2 cellular contexts compared by ENCODE assay signal in genomic region chr19:49755956-49756355, GRCh38.
TF ChIP-seq lines count a peak whose summit lies in the region.

No MANE protein-coding gene starts in this region.

TF ChIP-seq in IMR-90, 13 proteins besides CTCF, POLR2A, EP300 and RAD21:
- no peak for TF ChIP-seq MAFK (IDR thresholded peaks at IDR 0.05; ENCODE audit: low read depth, low read length)

TF ChIP-seq in K562, 482 proteins besides CTCF, POLR2A, EP300 and RAD21:
- TF ChIP-seq ZNF57 (CRISPR knock-in tag; IDR thresholded peaks at IDR 0.05) (no peak), CBFA2T3 (IDR thresholded peaks at IDR 0.05) (no peak), CBX5 (IDR thresholded peaks at IDR 0.05; ENCODE audit: borderline replicate concordance, low read depth) (0 out of 2 replicates have a peak, but pooled peaks have one; percentile 49), TAF7 (tag; IDR thresholded peaks at IDR 0.05) (no peak), FOXK2 (conservative IDR thresholded peaks at IDR 0.05 in 1 of 2, IDR thresholded peaks at IDR 0.05 in 1 of 2; ENCODE audit: low read depth in 2 of 2) (no peak), BMI1 (IDR thresholded peaks at IDR 0.05; ENCODE audit: low read length) (no peak), NR2C1 (IDR thresholded peaks at IDR 0.05) (no peak), NR2C1 (tag; IDR thresholded peaks at IDR 0.05) (no peak), RHOXF2B (CRISPR knock-in tag; conservative IDR thresholded peaks at IDR 0.05) (no peak), PHF20 (IDR thresholded peaks at IDR 0.05; ENCODE audit: partially characterized antibody) (no peak), CBX3 (IDR thresholded peaks at IDR 0.05; ENCODE audit: borderline replicate concordance in 1 of 2, low read length in 2 of 2) (peak in 1 of 2 experiments; percentile 43; a peak in 1 of 3 replicates), RUNX1 (IDR thresholded peaks at IDR 0.05; ENCODE audit: low read depth) (no peak), CHD2 (IDR thresholded peaks at IDR 0.05; ENCODE audit: low read depth, low read length) (no peak), ZSCAN32 (CRISPR knock-in tag; IDR thresholded peaks at IDR 0.05) (no peak), SAP30 (IDR thresholded peaks at IDR 0.05; ENCODE audit: borderline replicate concordance, insufficient read depth, low read depth, low read length, poor library complexity, severe bottlenecking) (no peak), SMAD4 (CRISPR knock-in tag; conservative IDR thresholded peaks at IDR 0.05) (no peak), NCOA2 (IDR thresholded peaks at IDR 0.05; ENCODE audit: partially characterized antibody in 2 of 2) (no peak), SMARCB1 (IDR thresholded peaks at IDR 0.05; ENCODE audit: insufficient read length, low read depth) (no peak), KAT8 (IDR thresholded peaks at IDR 0.05; ENCODE audit: low read depth) (no peak), TCFL5 (CRISPR knock-in tag; conservative IDR thresholded peaks at IDR 0.05) (no peak), SMARCE1 (IDR thresholded peaks at IDR 0.05) (no peak), ZNF165 (CRISPR knock-in tag; IDR thresholded peaks at IDR 0.05; ENCODE audit: borderline replicate concordance) (no peak), KLF10 (CRISPR knock-in tag; IDR thresholded peaks at IDR 0.05) (no peak), ZNF354B (CRISPR knock-in tag; IDR thresholded peaks at IDR 0.05) (no peak), ZNF324 (CRISPR knock-in tag; IDR thresholded peaks at IDR 0.05) (peak; percentile 97), TAF9B (IDR thresholded peaks at IDR 0.05; ENCODE audit: partially characterized antibody) (no peak), ZBTB8A (IDR thresholded peaks at IDR 0.05; ENCODE audit: partially characterized antibody) (no peak), TRIM24 (IDR thresholded peaks at IDR 0.05) (peak in 1 of 2 experiments; percentile 12; a peak in 1 of 4 replicates), EP400 (IDR thresholded peaks at IDR 0.05) (no peak), SIX5 (IDR thresholded peaks at IDR 0.05; ENCODE audit: borderline replicate concordance in 1 of 2, insufficient read depth in 1 of 2, low read depth in 1 of 2, low read length in 2 of 2) (no peak), BRF1 (IDR thresholded peaks at IDR 0.05; ENCODE audit: borderline replicate concordance, extremely low read depth, insufficient read length) (no peak), TRIM28 (IDR thresholded peaks at IDR 0.05) (peak; percentile 81), XRCC5 (IDR thresholded peaks at IDR 0.05; ENCODE audit: low read depth, low read length) (no peak), PTRF (tag; IDR thresholded peaks at IDR 0.05) (no peak), ZNF778 (CRISPR knock-in tag; IDR thresholded peaks at IDR 0.05) (no peak)
- TF ChIP-seq, protein P1, sequence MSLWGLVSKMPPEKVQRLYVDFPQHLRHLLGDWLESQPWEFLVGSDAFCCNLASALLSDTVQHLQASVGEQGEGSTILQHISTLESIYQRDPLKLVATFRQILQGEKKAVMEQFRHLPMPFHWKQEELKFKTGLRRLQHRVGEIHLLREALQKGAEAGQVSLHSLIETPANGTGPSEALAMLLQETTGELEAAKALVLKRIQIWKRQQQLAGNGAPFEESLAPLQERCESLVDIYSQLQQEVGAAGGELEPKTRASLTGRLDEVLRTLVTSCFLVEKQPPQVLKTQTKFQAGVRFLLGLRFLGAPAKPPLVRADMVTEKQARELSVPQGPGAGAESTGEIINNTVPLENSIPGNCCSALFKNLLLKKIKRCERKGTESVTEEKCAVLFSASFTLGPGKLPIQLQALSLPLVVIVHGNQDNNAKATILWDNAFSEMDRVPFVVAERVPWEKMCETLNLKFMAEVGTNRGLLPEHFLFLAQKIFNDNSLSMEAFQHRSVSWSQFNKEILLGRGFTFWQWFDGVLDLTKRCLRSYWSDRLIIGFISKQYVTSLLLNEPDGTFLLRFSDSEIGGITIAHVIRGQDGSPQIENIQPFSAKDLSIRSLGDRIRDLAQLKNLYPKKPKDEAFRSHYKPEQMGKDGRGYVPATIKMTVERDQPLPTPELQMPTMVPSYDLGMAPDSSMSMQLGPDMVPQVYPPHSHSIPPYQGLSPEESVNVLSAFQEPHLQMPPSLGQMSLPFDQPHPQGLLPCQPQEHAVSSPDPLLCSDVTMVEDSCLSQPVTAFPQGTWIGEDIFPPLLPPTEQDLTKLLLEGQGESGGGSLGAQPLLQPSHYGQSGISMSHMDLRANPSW (CRISPR knock-in tag; IDR thresholded peaks at IDR 0.05), result no peak
- TF ChIP-seq, protein P2, sequence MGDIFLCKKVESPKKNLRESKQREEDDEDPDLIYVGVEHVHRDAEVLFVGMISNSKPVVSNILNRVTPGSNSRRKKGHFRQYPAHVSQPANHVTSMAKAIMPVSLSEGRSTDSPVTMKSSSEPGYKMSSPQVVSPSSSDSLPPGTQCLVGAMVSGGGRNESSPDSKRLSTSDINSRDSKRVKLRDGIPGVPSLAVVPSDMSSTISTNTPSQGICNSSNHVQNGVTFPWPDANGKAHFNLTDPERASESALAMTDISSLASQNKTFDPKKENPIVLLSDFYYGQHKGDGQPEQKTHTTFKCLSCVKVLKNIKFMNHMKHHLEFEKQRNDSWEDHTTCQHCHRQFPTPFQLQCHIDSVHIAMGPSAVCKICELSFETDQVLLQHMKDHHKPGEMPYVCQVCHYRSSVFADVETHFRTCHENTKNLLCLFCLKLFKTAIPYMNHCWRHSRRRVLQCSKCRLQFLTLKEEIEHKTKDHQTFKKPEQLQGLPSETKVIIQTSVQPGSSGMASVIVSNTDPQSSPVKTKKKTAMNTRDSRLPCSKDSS (IDR thresholded peaks at IDR 0.05; ENCODE audit: low read depth, partially characterized antibody), result peak; percentile 65
- TF ChIP-seq, protein P3, sequence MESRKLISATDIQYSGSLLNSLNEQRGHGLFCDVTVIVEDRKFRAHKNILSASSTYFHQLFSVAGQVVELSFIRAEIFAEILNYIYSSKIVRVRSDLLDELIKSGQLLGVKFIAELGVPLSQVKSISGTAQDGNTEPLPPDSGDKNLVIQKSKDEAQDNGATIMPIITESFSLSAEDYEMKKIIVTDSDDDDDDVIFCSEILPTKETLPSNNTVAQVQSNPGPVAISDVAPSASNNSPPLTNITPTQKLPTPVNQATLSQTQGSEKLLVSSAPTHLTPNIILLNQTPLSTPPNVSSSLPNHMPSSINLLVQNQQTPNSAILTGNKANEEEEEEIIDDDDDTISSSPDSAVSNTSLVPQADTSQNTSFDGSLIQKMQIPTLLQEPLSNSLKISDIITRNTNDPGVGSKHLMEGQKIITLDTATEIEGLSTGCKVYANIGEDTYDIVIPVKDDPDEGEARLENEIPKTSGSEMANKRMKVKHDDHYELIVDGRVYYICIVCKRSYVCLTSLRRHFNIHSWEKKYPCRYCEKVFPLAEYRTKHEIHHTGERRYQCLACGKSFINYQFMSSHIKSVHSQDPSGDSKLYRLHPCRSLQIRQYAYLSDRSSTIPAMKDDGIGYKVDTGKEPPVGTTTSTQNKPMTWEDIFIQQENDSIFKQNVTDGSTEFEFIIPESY (CRISPR knock-in tag; IDR thresholded peaks at IDR 0.05), result no peak
- TF ChIP-seq, protein P4, sequence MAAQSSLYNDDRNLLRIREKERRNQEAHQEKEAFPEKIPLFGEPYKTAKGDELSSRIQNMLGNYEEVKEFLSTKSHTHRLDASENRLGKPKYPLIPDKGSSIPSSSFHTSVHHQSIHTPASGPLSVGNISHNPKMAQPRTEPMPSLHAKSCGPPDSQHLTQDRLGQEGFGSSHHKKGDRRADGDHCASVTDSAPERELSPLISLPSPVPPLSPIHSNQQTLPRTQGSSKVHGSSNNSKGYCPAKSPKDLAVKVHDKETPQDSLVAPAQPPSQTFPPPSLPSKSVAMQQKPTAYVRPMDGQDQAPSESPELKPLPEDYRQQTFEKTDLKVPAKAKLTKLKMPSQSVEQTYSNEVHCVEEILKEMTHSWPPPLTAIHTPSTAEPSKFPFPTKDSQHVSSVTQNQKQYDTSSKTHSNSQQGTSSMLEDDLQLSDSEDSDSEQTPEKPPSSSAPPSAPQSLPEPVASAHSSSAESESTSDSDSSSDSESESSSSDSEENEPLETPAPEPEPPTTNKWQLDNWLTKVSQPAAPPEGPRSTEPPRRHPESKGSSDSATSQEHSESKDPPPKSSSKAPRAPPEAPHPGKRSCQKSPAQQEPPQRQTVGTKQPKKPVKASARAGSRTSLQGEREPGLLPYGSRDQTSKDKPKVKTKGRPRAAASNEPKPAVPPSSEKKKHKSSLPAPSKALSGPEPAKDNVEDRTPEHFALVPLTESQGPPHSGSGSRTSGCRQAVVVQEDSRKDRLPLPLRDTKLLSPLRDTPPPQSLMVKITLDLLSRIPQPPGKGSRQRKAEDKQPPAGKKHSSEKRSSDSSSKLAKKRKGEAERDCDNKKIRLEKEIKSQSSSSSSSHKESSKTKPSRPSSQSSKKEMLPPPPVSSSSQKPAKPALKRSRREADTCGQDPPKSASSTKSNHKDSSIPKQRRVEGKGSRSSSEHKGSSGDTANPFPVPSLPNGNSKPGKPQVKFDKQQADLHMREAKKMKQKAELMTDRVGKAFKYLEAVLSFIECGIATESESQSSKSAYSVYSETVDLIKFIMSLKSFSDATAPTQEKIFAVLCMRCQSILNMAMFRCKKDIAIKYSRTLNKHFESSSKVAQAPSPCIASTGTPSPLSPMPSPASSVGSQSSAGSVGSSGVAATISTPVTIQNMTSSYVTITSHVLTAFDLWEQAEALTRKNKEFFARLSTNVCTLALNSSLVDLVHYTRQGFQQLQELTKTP (IDR thresholded peaks at IDR 0.05; ENCODE audit: low read depth in 1 of 2, partially characterized antibody in 2 of 2), result no peak
